8 cellular contexts compared by ENCODE assay signal in genomic region chr2:241218131-241219029, GRCh38. TPM values are rescaled to one million over a fixed set of nuclear protein-coding genes. Genes with fewer than 3 reads are reported as not detected.
DNase-seq lines count a peak whose midpoint lies in the region; ATAC-seq and TF ChIP-seq lines count a peak whose summit lies in the region.

No MANE protein-coding gene starts in this region.

- no peak overlapping the region for H3K9ac ChIP-seq in rectal smooth muscle tissue (ENCODE audit: low read length)

- peak; percentile 71 for DNase-seq in BE2C
- DNase-seq in H4 (ENCODE audit: low spot score), result peak; percentile 43
- DNase-seq in RKO (ENCODE audit: low spot score), result peak; percentile 82
- peak; percentile 56 for DNase-seq in activated naive CD8-positive, alpha-beta T cell treated with anti-CD3 and anti-CD28 coated beads for 36 hours
- DNase-seq in left cardiac atrium, result peak; percentile 71
- DNase-seq in foreskin melanocyte, result no peak

- H3K4me3 ChIP-seq in BE2C (ENCODE audit: low read depth, low read length) (peak overlapping the region; percentile 83), rectal smooth muscle tissue (ENCODE audit: low read length) (peak overlapping the region; percentile 65)

- peaks cover 2% of the 10 kb centered on the region; the same call in 1 of the 2 replicates for H3K4me1 ChIP-seq in BE2C
- peaks cover 4% of the 10 kb centered on the region for H3K4me1 ChIP-seq in rectal smooth muscle tissue (ENCODE audit: control insufficient read depth, insufficient read depth, low read length)

- H3K9me3 Mint-ChIP-seq in activated naive CD8-positive, alpha-beta T cell treated with anti-CD3 and anti-CD28 coated beads for 36 hours, result no peaks in the 10 kb centered on the region

- no peak overlapping the region for H3K27ac ChIP-seq in rectal smooth muscle tissue (ENCODE audit: low read depth, low read length)

- peaks cover 17% of the 10 kb centered on the region for H3K27me3 Mint-ChIP-seq in activated naive CD8-positive, alpha-beta T cell treated with anti-CD3 and anti-CD28 coated beads for 36 hours

- ATAC-seq in left cardiac atrium, result peak; percentile 36 to 39
- ATAC-seq in HG02571 (IDR thresholded peaks at IDR 0.05; ENCODE audit: unreplicated experiment), result no peak

- H3K36me3 Mint-ChIP-seq in activated naive CD8-positive, alpha-beta T cell treated with anti-CD3 and anti-CD28 coated beads for 36 hours, result peaks cover 4% of the 10 kb centered on the region

- peak overlapping the region; percentile 83 for H3K4me3 Mint-ChIP-seq in activated naive CD8-positive, alpha-beta T cell treated with anti-CD3 and anti-CD28 coated beads for 36 hours

- no peaks in the 10 kb centered on the region for H3K36me3 ChIP-seq in BE2C
- H3K36me3 ChIP-seq in rectal smooth muscle tissue (ENCODE audit: control insufficient read depth, insufficient read depth, low read length), result no peaks in the 10 kb centered on the region

- H3K27me3 ChIP-seq in BE2C, result no peaks in the 10 kb centered on the region
- H3K27me3 ChIP-seq in rectal smooth muscle tissue (ENCODE audit: control insufficient read depth, insufficient read depth, low read length), result no peaks in the 10 kb centered on the region

- intact Hi-C loops in left cardiac atrium (cut with DNase I), result loop anchor here in 1 of 2 donors (5.0 kb wide), 1 partner anchor 116 kb away; the partner anchor contains the start of gene MTERF4

- TF ChIP-seq CTCF in BE2C (IDR thresholded peaks at IDR 0.05; ENCODE audit: low read depth, low read length), result peak; percentile 20; the same call in 1 of the 2 replicates

- peaks cover 8% of the 10 kb centered on the region for H3K4me1 Mint-ChIP-seq in activated naive CD8-positive, alpha-beta T cell treated with anti-CD3 and anti-CD28 coated beads for 36 hours

- peak overlapping the region; percentile 77 for H3K27ac Mint-ChIP-seq in activated naive CD8-positive, alpha-beta T cell treated with anti-CD3 and anti-CD28 coated beads for 36 hours

- no peaks in the 10 kb centered on the region for H3K9me3 ChIP-seq in BE2C

RNA-seq across cellular contexts. Expression of gene ANO7, which starts 29.9 kb away (rescaled TPM):
- polyA plus RNA-seq in BE2C (2012; ENCODE audit: insufficient read depth, insufficient read length, low read depth), result 2.3 TPM
- total RNA-seq in H4 (2014; rRNA removed; shearing (Covaris generic)), result 0.43 and 0.91 TPM in 2 replicates
- total RNA-seq in activated naive CD8-positive, alpha-beta T cell treated with anti-CD3 and anti-CD28 coated beads for 36 hours, result 1 to 10 TPM; 3.4 to 3.6 TPM
- total RNA-seq in left cardiac atrium, result 1 to 10 TPM; 1.2 to 1.8 TPM
